8 cellular contexts compared by ENCODE assay signal in the genomic region with DNA sequence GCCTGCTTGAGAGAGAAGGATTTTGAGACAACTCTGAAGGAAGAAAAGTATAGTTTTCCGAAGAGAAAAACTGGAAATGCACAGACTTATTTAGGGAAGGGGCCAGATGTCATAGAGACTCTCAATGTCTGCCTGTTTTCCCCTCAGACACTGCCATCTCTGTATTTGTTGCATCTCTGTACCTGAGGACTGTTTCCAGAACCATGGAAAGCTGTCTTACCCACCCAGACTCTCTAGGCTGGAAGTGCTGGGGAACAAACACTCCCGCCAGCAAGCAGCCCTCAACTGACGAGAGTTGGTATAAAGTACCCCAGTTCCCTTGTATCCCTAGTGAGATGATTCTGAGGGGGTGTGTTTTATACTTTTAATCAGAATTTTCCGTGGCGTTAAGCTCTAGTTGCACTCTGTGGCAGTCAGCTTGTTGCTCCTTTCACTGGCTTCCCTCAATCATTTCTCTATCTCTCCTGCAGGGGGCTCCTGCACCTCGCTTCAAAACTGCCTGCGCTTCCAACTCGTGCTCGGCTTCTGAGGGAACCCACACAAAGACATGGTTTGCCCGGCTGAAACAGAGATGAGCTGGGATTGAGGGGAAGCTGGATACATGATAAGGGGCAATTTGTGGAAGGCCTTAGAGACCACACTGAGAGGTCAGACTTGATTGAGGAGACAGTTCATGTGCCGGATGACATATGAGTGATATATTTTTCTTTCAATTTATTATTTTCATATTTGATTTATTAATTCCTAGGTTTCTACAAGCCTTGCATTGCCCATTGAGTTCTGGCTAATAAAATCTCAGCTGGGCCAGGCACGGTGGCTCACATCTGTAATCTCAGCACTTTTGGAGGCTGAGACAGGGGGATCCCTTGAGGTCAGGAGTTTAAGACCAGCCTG. TPM values are rescaled to one million over a fixed set of nuclear protein-coding genes. Genes with fewer than 3 reads are reported as not detected.
DNase-seq lines count a peak whose midpoint lies in the region; ATAC-seq and TF ChIP-seq lines count a peak whose summit lies in the region.

No MANE protein-coding gene starts in this region.

- H3K4me3 ChIP-seq in NB4 (ENCODE audit: low read depth, low read length) = no peak overlapping the region
- H3K4me3 ChIP-seq in SK-N-SH (ENCODE audit: low read depth in 2 of 2, low read length in 1 of 2) = peak overlapping the region in 1 of 2 experiments; percentile 17; a peak in 1 of 4 replicates

- ATAC-seq in GM21447 (IDR thresholded peaks at IDR 0.05; ENCODE audit: unreplicated experiment) = no peak

- POLR2A ChIA-PET in SK-N-SH (lab: Yijun Ruan, JAX) = interaction anchor here (1.0 kb wide), 3 partner anchors 9 to 227 kb away, joined by 3 to 4 read pairs (median 3); a partner anchor contains a TSS

- H3K9ac ChIP-seq in SK-N-SH = no peak overlapping the region

- no peak overlapping the region for H3K27ac ChIP-seq in SK-N-SH (ENCODE audit: low read depth in 2 of 2, low read length in 1 of 2)

- no peaks in the 10 kb centered on the region for H3K36me3 Mint-ChIP-seq in activated naive CD4-positive, alpha-beta T cell treated with anti-CD3 and anti-CD28 coated beads, Interleukin-2, amount 10 ng/mL, durations not matched to agents 7 days and 5 days

- H3K36me3 ChIP-seq in SK-N-SH (replicated peaks in 1 of 2; ENCODE audit: control insufficient read depth in 1 of 2, insufficient read depth in 2 of 2, low read length in 1 of 2) = no peaks in the 10 kb centered on the region

- H3K4me1 ChIP-seq in SK-N-SH (ENCODE audit: control insufficient read depth in 1 of 2, insufficient read depth in 2 of 2, low read depth in 1 of 2, low read length in 1 of 2) = no peaks in the 10 kb centered on the region; a peak in 1 of 4 replicates

- H3K4me2 ChIP-seq in SK-N-SH = peak overlapping the region; percentile 43; the same call in 1 of the 2 replicates

- H3K9me3 ChIP-seq in SK-N-SH = no peaks in the 10 kb centered on the region

- TF ChIP-seq EP300 in SK-N-SH (IDR thresholded peaks at IDR 0.05; ENCODE audit: borderline replicate concordance in 1 of 2, low read depth in 1 of 2, low read length in 1 of 2) = no peak

- H3K79me2 ChIP-seq in SK-N-SH (ENCODE audit: insufficient read depth) = no peaks in the 10 kb centered on the region

- CTCF ChIA-PET in SK-N-SH (lab: Yijun Ruan, JAX) = interaction anchor here (0.5 to 18.1 kb wide), 87 partner anchors 8 to 707 kb away, joined by 3 to 267 read pairs (median 5); a partner anchor contains a TSS
- CTCF ChIA-PET in activated naive CD4-positive, alpha-beta T cell treated with anti-CD3 and anti-CD28 coated beads, Interleukin-2, amount 10 ng/mL, durations not matched to agents 7 days and 5 days (lab: Charles Lee) = interaction anchor here (0.7 to 4.2 kb wide), 40 partner anchors 9 to 461 kb away, joined by 3 to 44 read pairs (median 5); a partner anchor contains a TSS

- intact Hi-C loops in head of caudate nucleus (cut with DNase I) (loop anchor here (10.0 kb wide), 1 partner anchor 104 kb away; no protein-coding TSS in a partner anchor), posterior cingulate gyrus (cut with DNase I) (loop anchor here (1.0 kb wide), 1 partner anchor 102 kb away; no protein-coding TSS in a partner anchor)

- H3K27me3 ChIP-seq in SK-N-SH (ENCODE audit: insufficient read depth) = peaks cover 14% of the 10 kb centered on the region

- H3K27me3 Mint-ChIP-seq in activated naive CD4-positive, alpha-beta T cell treated with anti-CD3 and anti-CD28 coated beads, Interleukin-2, amount 10 ng/mL, durations not matched to agents 7 days and 5 days = peaks cover 56% of the 10 kb centered on the region

- peak; percentile 89 for TF ChIP-seq CTCF in NB4 (IDR thresholded peaks at IDR 0.05; ENCODE audit: low read depth, low read length)
- peak; percentile 81 for TF ChIP-seq CTCF in SK-N-SH (IDR thresholded peaks at IDR 0.05)

- 21% methylated on average over 12 of the region's 12 CpGs for WGBS in SK-N-SH (ENCODE audit: low lambda C conversion rate)

- TF ChIP-seq RAD21 in SK-N-SH (IDR thresholded peaks at IDR 0.05; ENCODE audit: low read length) = peak; percentile 87

- H4K20me1 ChIP-seq in SK-N-SH (ENCODE audit: insufficient read depth) = no peaks in the 10 kb centered on the region

- 0 out of 2 replicates have a peak overlapping the region, but pooled peaks have one; percentile 32 for H2AFZ ChIP-seq in SK-N-SH (ENCODE audit: low read depth)

- TF ChIP-seq POLR2A in NB4 (IDR thresholded peaks at IDR 0.05; ENCODE audit: extremely low read depth, insufficient read length) = no peak

- peaks cover 3% of the 10 kb centered on the region for H3K4me1 Mint-ChIP-seq in activated naive CD4-positive, alpha-beta T cell treated with anti-CD3 and anti-CD28 coated beads, Interleukin-2, amount 10 ng/mL, durations not matched to agents 7 days and 5 days

- H3K9me2 ChIP-seq in SK-N-SH = no peaks in the 10 kb centered on the region

- no peak overlapping the region for H3K27ac Mint-ChIP-seq in activated naive CD4-positive, alpha-beta T cell treated with anti-CD3 and anti-CD28 coated beads, Interleukin-2, amount 10 ng/mL, durations not matched to agents 7 days and 5 days

- DNase-seq in GDM1 (lab: John Stamatoyannopoulos, UW) (peak; percentile 57), NB4 (ENCODE audit: low read depth) (peak; percentile 76), SK-N-SH (peak; percentile 76), head of caudate nucleus (peak; percentile 53 to 94 (median 78)), posterior cingulate gyrus (peak; percentile 58 to 96 (median 72)), ureter (ENCODE audit: low spot score) (peak; percentile 72)
- peak; percentile 70 for DNase-seq in activated naive CD4-positive, alpha-beta T cell treated with anti-CD3 and anti-CD28 coated beads, Interleukin-2, amount 10 ng/mL, durations not matched to agents 7 days and 5 days

- H3K4me3 Mint-ChIP-seq in activated naive CD4-positive, alpha-beta T cell treated with anti-CD3 and anti-CD28 coated beads, Interleukin-2, amount 10 ng/mL, durations not matched to agents 7 days and 5 days = no peak overlapping the region

- H3F3A ChIP-seq in SK-N-SH (replicated peaks; ENCODE audit: insufficient read depth) = no peaks in the 10 kb centered on the region

- H3K9me3 Mint-ChIP-seq in activated naive CD4-positive, alpha-beta T cell treated with anti-CD3 and anti-CD28 coated beads, Interleukin-2, amount 10 ng/mL, durations not matched to agents 7 days and 5 days = no peaks in the 10 kb centered on the region

TF ChIP-seq in SK-N-SH, 30 proteins besides CTCF, POLR2A, EP300 and RAD21 (continues in another document):
- no peak for TF ChIP-seq ELF1 (IDR thresholded peaks at IDR 0.05)
- no peak for TF ChIP-seq MEF2A (IDR thresholded peaks at IDR 0.05; ENCODE audit: borderline replicate concordance, low read depth)
- no peak for TF ChIP-seq GABPA (IDR thresholded peaks at IDR 0.05; ENCODE audit: low read depth)
- TF ChIP-seq FOXJ3 (CRISPR knock-in tag; IDR thresholded peaks at IDR 0.05) = no peak
- no peak for TF ChIP-seq TCF12 (IDR thresholded peaks at IDR 0.05)
- TF ChIP-seq, protein P1, sequence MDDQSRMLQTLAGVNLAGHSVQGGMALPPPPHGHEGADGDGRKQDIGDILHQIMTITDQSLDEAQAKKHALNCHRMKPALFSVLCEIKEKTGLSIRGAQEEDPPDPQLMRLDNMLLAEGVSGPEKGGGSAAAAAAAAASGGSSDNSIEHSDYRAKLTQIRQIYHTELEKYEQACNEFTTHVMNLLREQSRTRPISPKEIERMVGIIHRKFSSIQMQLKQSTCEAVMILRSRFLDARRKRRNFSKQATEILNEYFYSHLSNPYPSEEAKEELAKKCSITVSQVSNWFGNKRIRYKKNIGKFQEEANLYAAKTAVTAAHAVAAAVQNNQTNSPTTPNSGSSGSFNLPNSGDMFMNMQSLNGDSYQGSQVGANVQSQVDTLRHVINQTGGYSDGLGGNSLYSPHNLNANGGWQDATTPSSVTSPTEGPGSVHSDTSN (IDR thresholded peaks at IDR 0.05) = no peak
- TF ChIP-seq, protein P2, sequence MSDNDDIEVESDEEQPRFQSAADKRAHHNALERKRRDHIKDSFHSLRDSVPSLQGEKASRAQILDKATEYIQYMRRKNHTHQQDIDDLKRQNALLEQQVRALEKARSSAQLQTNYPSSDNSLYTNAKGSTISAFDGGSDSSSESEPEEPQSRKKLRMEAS (IDR thresholded peaks at IDR 0.05; ENCODE audit: low read depth) = peak; percentile 59; the same call in 1 of the 2 replicates
- peak; percentile 72 for TF ChIP-seq SMC3 (IDR thresholded peaks at IDR 0.05; ENCODE audit: low read depth, low read length)
- peak; percentile 81 for TF ChIP-seq MXI1 (IDR thresholded peaks at IDR 0.05; ENCODE audit: low read depth, low read length)
- no peak for TF ChIP-seq JUND (IDR thresholded peaks at IDR 0.05)
- TF ChIP-seq FOXM1 (IDR thresholded peaks at IDR 0.05; ENCODE audit: low read depth) = no peak
- TF ChIP-seq, protein P3, sequence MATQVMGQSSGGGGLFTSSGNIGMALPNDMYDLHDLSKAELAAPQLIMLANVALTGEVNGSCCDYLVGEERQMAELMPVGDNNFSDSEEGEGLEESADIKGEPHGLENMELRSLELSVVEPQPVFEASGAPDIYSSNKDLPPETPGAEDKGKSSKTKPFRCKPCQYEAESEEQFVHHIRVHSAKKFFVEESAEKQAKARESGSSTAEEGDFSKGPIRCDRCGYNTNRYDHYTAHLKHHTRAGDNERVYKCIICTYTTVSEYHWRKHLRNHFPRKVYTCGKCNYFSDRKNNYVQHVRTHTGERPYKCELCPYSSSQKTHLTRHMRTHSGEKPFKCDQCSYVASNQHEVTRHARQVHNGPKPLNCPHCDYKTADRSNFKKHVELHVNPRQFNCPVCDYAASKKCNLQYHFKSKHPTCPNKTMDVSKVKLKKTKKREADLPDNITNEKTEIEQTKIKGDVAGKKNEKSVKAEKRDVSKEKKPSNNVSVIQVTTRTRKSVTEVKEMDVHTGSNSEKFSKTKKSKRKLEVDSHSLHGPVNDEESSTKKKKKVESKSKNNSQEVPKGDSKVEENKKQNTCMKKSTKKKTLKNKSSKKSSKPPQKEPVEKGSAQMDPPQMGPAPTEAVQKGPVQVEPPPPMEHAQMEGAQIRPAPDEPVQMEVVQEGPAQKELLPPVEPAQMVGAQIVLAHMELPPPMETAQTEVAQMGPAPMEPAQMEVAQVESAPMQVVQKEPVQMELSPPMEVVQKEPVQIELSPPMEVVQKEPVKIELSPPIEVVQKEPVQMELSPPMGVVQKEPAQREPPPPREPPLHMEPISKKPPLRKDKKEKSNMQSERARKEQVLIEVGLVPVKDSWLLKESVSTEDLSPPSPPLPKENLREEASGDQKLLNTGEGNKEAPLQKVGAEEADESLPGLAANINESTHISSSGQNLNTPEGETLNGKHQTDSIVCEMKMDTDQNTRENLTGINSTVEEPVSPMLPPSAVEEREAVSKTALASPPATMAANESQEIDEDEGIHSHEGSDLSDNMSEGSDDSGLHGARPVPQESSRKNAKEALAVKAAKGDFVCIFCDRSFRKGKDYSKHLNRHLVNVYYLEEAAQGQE (IDR thresholded peaks at IDR 0.05; ENCODE audit: low read depth, low read length) = peak; percentile 68
- TF ChIP-seq YY1 (IDR thresholded peaks at IDR 0.05; ENCODE audit: low read depth) = no peak
- no peak for TF ChIP-seq FOSL2 (IDR thresholded peaks at IDR 0.05; ENCODE audit: borderline replicate concordance, low read depth)

RNA-seq across cellular contexts. Expression of a gene that starts 36.9 kb away (rescaled TPM):
- polyA plus RNA-seq in SK-N-SH (2012; rRNA removed) = 29.0 and 33.7 TPM in 2 replicates
- polyA plus RNA-seq in SK-N-SH (2012; cell fraction: cytosol; rRNA removed) = 26.8 and 30.3 TPM in 2 replicates
- polyA plus RNA-seq in SK-N-SH (2012; cell fraction: nucleus; rRNA removed) = 27.4 and 30.0 TPM in 2 replicates
- total RNA-seq in ureter = 32.0 TPM
